Comparison of ENCODE assay signal across 10 cellular contexts in genomic region chr2:12045864-12046291, GRCh38.
DNase-seq lines count a peak whose midpoint lies in the region; ATAC-seq, FAIRE-seq and TF ChIP-seq lines count a peak whose summit lies in the region.
"Had no signal": no experiment of that assay in that cellular context is flagged by ENCODE, and none has a peak within 500 bp of the region (broad histone marks: within the 10 kb centered on the region; RNA-seq: fewer than 3 reads in every experiment).

No MANE protein-coding gene starts in this region.

- no peaks in the 10 kb centered on the region for H4K20me1 ChIP-seq in BLaER1 treated with 17β-estradiol and CSF1 and Interleukin-3, amounts not matched to agents 10 nM and 100 nM
- H4K20me1 ChIP-seq in OCI-LY3 (ENCODE audit: insufficient read depth, low read length) = no peaks in the 10 kb centered on the region

- H3K27ac ChIP-seq in BLaER1 treated with 17β-estradiol and CSF1 and Interleukin-3, amounts not matched to agents 10 nM and 100 nM = peak overlapping the region in 10 of 11 experiments; percentile 11 to 74 (median 67); a peak in 15 of 22 replicates
- peak overlapping the region; percentile 37; the same call in 1 of the 2 replicates for H3K27ac ChIP-seq in OCI-LY3 (ENCODE audit: low read length)
- H3K27ac ChIP-seq in spleen = peak overlapping the region in 3 of 8 donors; percentile 37 to 78 (median 64)
- no peak overlapping the region for H3K27ac ChIP-seq in foreskin keratinocyte

- peaks cover 0 to under 1% (median 0%) of the 10 kb centered on the region in 11 experiments; a peak in 1 of 22 replicates for H3K36me3 ChIP-seq in BLaER1 treated with 17β-estradiol and CSF1 and Interleukin-3, amounts not matched to agents 10 nM and 100 nM
- no peaks in the 10 kb centered on the region for H3K36me3 ChIP-seq in OCI-LY3 (replicated peaks; ENCODE audit: low read depth, low read length)
- H3K36me3 ChIP-seq in spleen = no peaks in the 10 kb centered on the region

- DNase-seq in GM19239 (ENCODE audit: insufficient read length, low spot score) (no peak), spleen (no peak), foreskin keratinocyte (no peak), frontal cortex (ENCODE audit: low spot score in 2 of 2) (no peak)
- no peak for DNase-seq in stimulated activated naive CD4-positive, alpha-beta T cell treated with Interleukin-2 at 50 U/mL for 16 hours (lab: John Stamatoyannopoulos, UW)

- WGBS in spleen, 5 donors = 60 to 76% (median 68%) methylated on average over 9 of the region's 9 CpGs

- H3K4me1 ChIP-seq in BLaER1 treated with 17β-estradiol and CSF1 and Interleukin-3, amounts not matched to agents 10 nM and 100 nM = peaks cover 53 to 91% (median 85%) of the 10 kb centered on the region in 10 experiments
- peaks cover 31% of the 10 kb centered on the region for H3K4me1 ChIP-seq in OCI-LY3 (ENCODE audit: low read length)
- H3K4me1 ChIP-seq in spleen = peaks cover 22 to 92% (median 52%) of the 10 kb centered on the region in 6 donors
- no peaks in the 10 kb centered on the region for H3K4me1 ChIP-seq in foreskin keratinocyte

- FAIRE-seq in GM19239 (lab: Jason Lieb, UNC) = peak; percentile 66
- FAIRE-seq in frontal cortex (lab: Jason Lieb, UNC) = no peak

- peak overlapping the region; percentile 78 to 90 (median 85) for H3K4me2 ChIP-seq in BLaER1 treated with 17β-estradiol and CSF1 and Interleukin-3, amounts not matched to agents 10 nM and 100 nM
- H3K4me2 ChIP-seq in OCI-LY3 (ENCODE audit: low read length) = peak overlapping the region; percentile 60

- H2AFZ ChIP-seq in OCI-LY3 (ENCODE audit: low read depth, low read length) = no peak overlapping the region

- no peak for TF ChIP-seq POLR2A in spleen (IDR thresholded peaks at IDR 0.05)

- peaks cover 10 to 27% (median 16%) of the 10 kb centered on the region in 11 experiments for H3K9me3 ChIP-seq in BLaER1 treated with 17β-estradiol and CSF1 and Interleukin-3, amounts not matched to agents 10 nM and 100 nM (replicated peaks in 1 of 11)
- H3K9me3 ChIP-seq in OCI-LY3 (ENCODE audit: insufficient read depth, low read length) (peaks cover 11% of the 10 kb centered on the region; the same call in 1 of the 2 replicates), spleen (peaks cover 0 to 4% (median 0%) of the 10 kb centered on the region in 8 donors)

- H3K4me3 ChIP-seq in BLaER1 treated with 17β-estradiol and CSF1 and Interleukin-3, amounts not matched to agents 10 nM and 100 nM = peak overlapping the region in 3 of 10 experiments; percentile 5 to 20 (median 15); a peak in 1 of 20 replicates
- H3K4me3 ChIP-seq in OCI-LY3 (ENCODE audit: low read length) = peak overlapping the region; percentile 55
- H3K4me3 ChIP-seq in spleen = peak overlapping the region in 1 of 8 donors; percentile 40

- H3K9ac ChIP-seq in BLaER1 treated with 17β-estradiol and CSF1 and Interleukin-3, amounts not matched to agents 10 nM and 100 nM = peak overlapping the region in 8 of 11 experiments; percentile 12 to 69 (median 52); a peak in 9 of 22 replicates
- H3K9ac ChIP-seq in OCI-LY3 (ENCODE audit: low read length) = no peak overlapping the region

- no peaks in the 10 kb centered on the region for H3K79me2 ChIP-seq in OCI-LY3 (ENCODE audit: low read length)

- peaks cover 0 to 12% (median 0%) of the 10 kb centered on the region in 11 experiments; a peak in 3 of 22 replicates for H3K27me3 ChIP-seq in BLaER1 treated with 17β-estradiol and CSF1 and Interleukin-3, amounts not matched to agents 10 nM and 100 nM
- H3K27me3 ChIP-seq in OCI-LY3 (ENCODE audit: low read depth, low read length) (peaks cover 29% of the 10 kb centered on the region), spleen (replicated peaks in 1 of 7) (no peaks in the 10 kb centered on the region), foreskin keratinocyte (no peaks in the 10 kb centered on the region)

- intact Hi-C loops in spleen (cut with DNase I; ENCODE audit: low total_unique reads) = no loop called here

- TF ChIP-seq CTCF in OCI-LY3 (IDR thresholded peaks at IDR 0.05; ENCODE audit: low read depth, low read length) (no peak), spleen (IDR thresholded peaks at IDR 0.05 in 8 of 11, conservative IDR thresholded peaks at IDR 0.05 in 3 of 11) (no peak), foreskin keratinocyte (conservative IDR thresholded peaks at IDR 0.05) (no peak)

- ATAC-seq in HG02938 (IDR thresholded peaks at IDR 0.05; ENCODE audit: unreplicated experiment) = peak; percentile 44
- no peak for ATAC-seq in foreskin keratinocyte
- ATAC-seq: activated naive CD4-positive, alpha-beta T cell treated with anti-CD3 and anti-CD28 coated beads, Interleukin-2, amount 50 U/mL, for 72 hours; sciatic nerve had no signal
